20 cellular contexts compared by ENCODE assay signal in genomic region chr5:72478276-72478675, GRCh38. TPM values are rescaled to one million over a fixed set of nuclear protein-coding genes. Genes with fewer than 3 reads are reported as not detected.
DNase-seq lines count a peak whose midpoint lies in the region; ATAC-seq and TF ChIP-seq lines count a peak whose summit lies in the region.
"Had no signal": no experiment of that assay in that cellular context is flagged by ENCODE, and none has a peak within 500 bp of the region (broad histone marks: within the 10 kb centered on the region; RNA-seq: fewer than 3 reads in every experiment).

No MANE protein-coding gene starts in this region.

- no peak for TF ChIP-seq CTCF in PC-9 (conservative IDR thresholded peaks at IDR 0.05)
- TF ChIP-seq CTCF in mammary epithelial cell (conservative IDR thresholded peaks at IDR 0.05 in 1 of 2, IDR thresholded peaks at IDR 0.05 in 1 of 2; ENCODE audit: extremely low read depth in 1 of 2, insufficient read depth in 1 of 2, low read depth in 1 of 2, low read length in 2 of 2) = no peak
- TF ChIP-seq CTCF in thoracic aorta (IDR thresholded peaks at IDR 0.05) = no peak

- intact Hi-C loops in PC-9 (cut with micrococcal nuclease; ENCODE audit: unreplicated experiment) (no loop called here), mammary epithelial cell (cut with micrococcal nuclease) (no loop called here)

- H3K27ac ChIP-seq in PC-9 (no peak overlapping the region), mammary epithelial cell (ENCODE audit: insufficient read depth, low read depth, low read length) (no peak overlapping the region), thoracic aorta (peak overlapping the region; percentile 56 to 79)
- H3K27ac ChIP-seq: HL-60 had no signal

- no peak for DNase-seq in PC-9
- DNase-seq in mammary epithelial cell = peak; percentile 26
- DNase-seq in kidney tubule cell (ENCODE audit: low spot score) = peak; percentile 46
- DNase-seq in thoracic aorta (ENCODE audit: low spot score) = no peak
- DNase-seq in AML-193 (lab: John Stamatoyannopoulos, UW) = no peak
- no peak for DNase-seq in RKO (ENCODE audit: low spot score)
- no peak for DNase-seq in OCI-M1 (lab: John Stamatoyannopoulos, UW)
- DNase-seq: CD8-positive, alpha-beta T cell; DMS79; MV-4-11; NCI-H1436; NCI-H2029; NCI-H2171 treated with DMSO at 0.1 percent for 48 hours; NCI-H748 treated with DMSO at 0.1 percent for 48 hours; SK-N-SH had no signal

- dilution Hi-C loops in mammary epithelial cell (cut with HindIII; ENCODE audit: low sequenced_read_pairs) = no loop called here

- CTCF ChIA-PET in PC-9 (lab: Charles Lee) (interaction anchor here (0.5 kb wide), 1 partner anchor 366 kb away, joined by 4 read pairs; no protein-coding TSS in a partner anchor), mammary epithelial cell (lab: Charles Lee; ENCODE audit: low non-redundant PET) (no interaction called here)

- H3K9me2 ChIP-seq in PC-9 (ENCODE audit: insufficient read depth) = no peaks in the 10 kb centered on the region
- H3K9me2 ChIP-seq: SK-N-SH had no signal

- H3K9ac ChIP-seq in mammary epithelial cell (ENCODE audit: insufficient read depth, low read length) = no peak overlapping the region
- H3K9ac ChIP-seq: SK-N-SH had no signal

- H3K9me3 ChIP-seq in PC-9 (ENCODE audit: insufficient read depth, low read depth) = no peaks in the 10 kb centered on the region
- no peaks in the 10 kb centered on the region for H3K9me3 ChIP-seq in mammary epithelial cell (replicated peaks; ENCODE audit: insufficient read depth, low read length)
- H3K9me3 ChIP-seq in thoracic aorta = no peaks in the 10 kb centered on the region
- H3K9me3 ChIP-seq: SK-N-SH had no signal

- H3K4me2 ChIP-seq in PC-9 (no peak overlapping the region), mammary epithelial cell (ENCODE audit: insufficient read depth, low read depth, low read length) (no peak overlapping the region)
- H3K4me2 ChIP-seq: SK-N-SH had no signal

- H3K27me3 ChIP-seq in PC-9 (ENCODE audit: insufficient read depth, low read depth) = no peaks in the 10 kb centered on the region
- H3K27me3 ChIP-seq in mammary epithelial cell (ENCODE audit: insufficient read depth, low read length) = no peaks in the 10 kb centered on the region
- no peaks in the 10 kb centered on the region for H3K27me3 ChIP-seq in thoracic aorta (replicated peaks; ENCODE audit: insufficient read depth)

- H4K20me1 ChIP-seq in PC-9 (ENCODE audit: insufficient read depth) = no peaks in the 10 kb centered on the region
- H4K20me1 ChIP-seq in mammary epithelial cell (ENCODE audit: insufficient read depth, low read length) = no peaks in the 10 kb centered on the region

- BruUV-seq in PC-9 (replicated peaks; lab: Mats Ljungman, UMichigan) (no TSS peak), mammary epithelial cell (replicated peaks; lab: Mats Ljungman, UMichigan) (no TSS peak)

- H3K4me3 ChIP-seq in PC-9 (no peak overlapping the region), mammary epithelial cell (replicated peaks in 1 of 3; ENCODE audit: insufficient read depth in 1 of 3, low read depth in 2 of 3, low read length in 3 of 3) (no peak overlapping the region), thoracic aorta (no peak overlapping the region)

- in situ Hi-C loops in mammary epithelial cell (cut with MboI; ENCODE audit: low sequenced_read_pairs in 2 of 2) = no loop called here

- H3K4me1 ChIP-seq in PC-9 (replicated peaks; ENCODE audit: insufficient read depth) = no peaks in the 10 kb centered on the region
- peaks cover 9% of the 10 kb centered on the region for H3K4me1 ChIP-seq in mammary epithelial cell (ENCODE audit: insufficient read depth, low read length)
- H3K4me1 ChIP-seq in thoracic aorta (ENCODE audit: control insufficient read depth in 1 of 2, low read depth in 2 of 2) = peaks cover 11 to 20% of the 10 kb centered on the region in 2 donors

- POLR2A ChIA-PET in PC-9 (lab: Charles Lee; ENCODE audit: unreplicated experiment) = no interaction called here

- H2AFZ ChIP-seq in PC-9 = peak overlapping the region; percentile 49; the same call in 1 of the 2 replicates
- H2AFZ ChIP-seq in mammary epithelial cell (ENCODE audit: low read depth, low read length) = no peak overlapping the region

- H3K36me3 ChIP-seq in PC-9 (ENCODE audit: low read depth) (no peaks in the 10 kb centered on the region), mammary epithelial cell (ENCODE audit: insufficient read depth, low read length) (no peaks in the 10 kb centered on the region), thoracic aorta (no peaks in the 10 kb centered on the region)

- no peak for ATAC-seq in thoracic aorta (ENCODE audit: insufficient number of reproducible peaks, low FRiP score, low read depth)
- ATAC-seq: CD8-positive, alpha-beta T cell; HCT116 had no signal

- no peaks in the 10 kb centered on the region for H3F3A ChIP-seq in PC-9 (ENCODE audit: insufficient read depth, low read depth)

- H3K79me2 ChIP-seq in PC-9 (ENCODE audit: low read depth) (no peaks in the 10 kb centered on the region), mammary epithelial cell (ENCODE audit: insufficient read depth, low read length) (no peaks in the 10 kb centered on the region)

RNA-seq across cellular contexts. Expression of gene ZNF366, which starts 28.9 kb away (rescaled TPM):
- total RNA-seq in PC-9 (2021) (0.17 TPM in 1 of 2 replicates, not detected in the other), mammary epithelial cell (not detected), thoracic aorta (1 to 10 TPM; 2.2 to 3.1 TPM)
- polyA plus RNA-seq in mammary epithelial cell = not detected
- not detected for polyA minus RNA-seq in mammary epithelial cell
- total RNA-seq: CD8-positive, alpha-beta T cell; NCI-H460 had no signal
- polyA plus RNA-seq: AG04450, BJ, SK-N-SH had no signal

Comparison
In these comparisons a context has a peak if more than half of its experiments do, and no peak if none do; other contexts are left out.
1. DNase-seq: peak in mammary epithelial cell (single experiment) and kidney tubule cell (single experiment); none in PC-9 (0 of 2), thoracic aorta (single experiment), AML-193 (0 of 2), RKO (single experiment) and OCI-M1 (single experiment).
2. H3K27ac ChIP-seq: peak in thoracic aorta (2 of 2); none in PC-9 (single experiment) and mammary epithelial cell (single experiment).